In genomic region chr22:24426436-24426835, GRCh38 we compare ENCODE assay signal across 14 cellular contexts. TPM values are rescaled to one million over a fixed set of nuclear protein-coding genes. Genes with fewer than 3 reads are reported as not detected.
A peak's percentile ranks its signal among the peaks of the same experiment; 100 is the strongest.
DNase-seq lines count a peak whose midpoint lies in the region; ATAC-seq and TF ChIP-seq lines count a peak whose summit lies in the region.
"Had no signal": no experiment of that assay in that cellular context is flagged by ENCODE, and none has a peak within 500 bp of the region (broad histone marks: within the 10 kb centered on the region; RNA-seq: fewer than 3 reads in every experiment).

No MANE protein-coding gene starts in this region.

- H3K4me3 Mint-ChIP-seq in activated T-cell treated with anti-CD3 and anti-CD28 coated beads, Interleukin-2, amount 50 U/mL, for 24 hours: peak overlapping the region; percentile 85
- peak overlapping the region; percentile 99 for H3K4me3 Mint-ChIP-seq in T-helper 17 cell
- H3K4me3 Mint-ChIP-seq in effector memory CD8-positive, alpha-beta T cell: peak overlapping the region; percentile 86 to 89
- H3K4me3 Mint-ChIP-seq: dendritic cell treated with granulocyte-macrophage colony-stimulating factor and Interleukin-4, amounts not matched to agents 40 ng/mL and 50 ng/mL, for 4 days had no signal

- peaks cover 24% of the 10 kb centered on the region for H3K36me3 Mint-ChIP-seq in activated T-cell treated with anti-CD3 and anti-CD28 coated beads, Interleukin-2, amount 50 U/mL, for 24 hours (ENCODE audit: low read depth)
- H3K36me3 Mint-ChIP-seq in T-helper 17 cell (ENCODE audit: low read depth): peaks cover 3% of the 10 kb centered on the region
- H3K36me3 Mint-ChIP-seq in effector memory CD8-positive, alpha-beta T cell (ENCODE audit: insufficient read depth): peaks cover 29% of the 10 kb centered on the region

- H3K4me1 Mint-ChIP-seq in activated T-cell treated with anti-CD3 and anti-CD28 coated beads, Interleukin-2, amount 50 U/mL, for 24 hours (ENCODE audit: low read depth): peaks cover 64% of the 10 kb centered on the region
- peaks cover 50% of the 10 kb centered on the region for H3K4me1 Mint-ChIP-seq in T-helper 17 cell
- H3K4me1 Mint-ChIP-seq in effector memory CD8-positive, alpha-beta T cell (ENCODE audit: low read depth in 2 of 2): peaks cover 49 to 54% of the 10 kb centered on the region in 2 donors

- no peaks in the 10 kb centered on the region for H3K27me3 Mint-ChIP-seq in activated T-cell treated with anti-CD3 and anti-CD28 coated beads, Interleukin-2, amount 50 U/mL, for 24 hours
- H3K27me3 Mint-ChIP-seq in T-helper 17 cell: no peaks in the 10 kb centered on the region
- no peaks in the 10 kb centered on the region for H3K27me3 Mint-ChIP-seq in effector memory CD8-positive, alpha-beta T cell

- H3K4me3 ChIP-seq in thymus (ENCODE audit: low read length): peak overlapping the region; percentile 87
- H3K4me3 ChIP-seq: lung had no signal

- WGBS in thymus: 59% methylated on average over 4 of the region's 4 CpGs

- no peak for TF ChIP-seq POLR2A in erythroblast (IDR thresholded peaks at IDR 0.05; ENCODE audit: low read length)

- ATAC-seq in T-helper 17 cell (no peak), HG03469 (IDR thresholded peaks at IDR 0.05; ENCODE audit: unreplicated experiment) (no peak)
- no peak for ATAC-seq in effector memory CD8-positive, alpha-beta T cell (replicated peaks)

- DNase-seq in activated T-cell treated with anti-CD3 and anti-CD28 coated beads, Interleukin-2, amount 50 U/mL, for 24 hours: no peak
- no peak for DNase-seq in activated T-cell treated with anti-CD3 and anti-CD28 coated beads for 4 hours
- DNase-seq in T-helper 17 cell: no peak
- no peak for DNase-seq in effector memory CD8-positive, alpha-beta T cell
- no peak for DNase-seq in NCI-H446 (lab: John Stamatoyannopoulos, UW)
- DNase-seq in erythroblast (lab: John Stamatoyannopoulos, UW): no peak
- DNase-seq: activated CD4-positive, alpha-beta T cell treated with anti-CD3 and anti-CD28 coated beads, Interleukin-2, amount 50 U/mL, for 4 hours; DMS 273 treated with DMSO at 0.1 percent for 48 hours; NCI-H146; NCI-H510A treated with DMSO at 0.1 percent for 48 hours had no signal

- peak overlapping the region; percentile 99 for H3K27ac ChIP-seq in thymus (ENCODE audit: low read depth)

- H3K9me3 Mint-ChIP-seq in activated T-cell treated with anti-CD3 and anti-CD28 coated beads, Interleukin-2, amount 50 U/mL, for 24 hours: no peaks in the 10 kb centered on the region
- no peaks in the 10 kb centered on the region for H3K9me3 Mint-ChIP-seq in effector memory CD8-positive, alpha-beta T cell
- H3K9me3 Mint-ChIP-seq: dendritic cell treated with granulocyte-macrophage colony-stimulating factor and Interleukin-4, amounts not matched to agents 40 ng/mL and 50 ng/mL, for 4 days had no signal

- H3K9me3 ChIP-seq in T-helper 17 cell (ENCODE audit: control insufficient read depth, low read length, poor library complexity, severe bottlenecking) (no peaks in the 10 kb centered on the region), thymus (ENCODE audit: control insufficient read depth) (no peaks in the 10 kb centered on the region)

- H3K4me1 ChIP-seq in thymus (ENCODE audit: control insufficient read depth, insufficient read depth, low read length): peaks cover 49% of the 10 kb centered on the region

- peaks cover 2% of the 10 kb centered on the region for H3K27me3 ChIP-seq in thymus (ENCODE audit: control insufficient read depth, insufficient read depth)

- H3K36me3 ChIP-seq in thymus (ENCODE audit: control insufficient read depth, insufficient read depth): peaks cover 6% of the 10 kb centered on the region

- H3K27ac Mint-ChIP-seq in activated T-cell treated with anti-CD3 and anti-CD28 coated beads, Interleukin-2, amount 50 U/mL, for 24 hours: peak overlapping the region; percentile 92
- peak overlapping the region; percentile 97 for H3K27ac Mint-ChIP-seq in T-helper 17 cell
- H3K27ac Mint-ChIP-seq in effector memory CD8-positive, alpha-beta T cell: peak overlapping the region; percentile 96 to 98

RNA-seq across cellular contexts. Expression of gene ADORA2A, which starts 1.0 kb away (rescaled TPM):
- 10 to 100 TPM; 20.4 to 22.0 TPM for total RNA-seq in T-helper 17 cell
- polyA plus RNA-seq in thymus: 21.8 TPM
